Comparison of ENCODE assay signal across 9 cellular contexts in the genomic region with DNA sequence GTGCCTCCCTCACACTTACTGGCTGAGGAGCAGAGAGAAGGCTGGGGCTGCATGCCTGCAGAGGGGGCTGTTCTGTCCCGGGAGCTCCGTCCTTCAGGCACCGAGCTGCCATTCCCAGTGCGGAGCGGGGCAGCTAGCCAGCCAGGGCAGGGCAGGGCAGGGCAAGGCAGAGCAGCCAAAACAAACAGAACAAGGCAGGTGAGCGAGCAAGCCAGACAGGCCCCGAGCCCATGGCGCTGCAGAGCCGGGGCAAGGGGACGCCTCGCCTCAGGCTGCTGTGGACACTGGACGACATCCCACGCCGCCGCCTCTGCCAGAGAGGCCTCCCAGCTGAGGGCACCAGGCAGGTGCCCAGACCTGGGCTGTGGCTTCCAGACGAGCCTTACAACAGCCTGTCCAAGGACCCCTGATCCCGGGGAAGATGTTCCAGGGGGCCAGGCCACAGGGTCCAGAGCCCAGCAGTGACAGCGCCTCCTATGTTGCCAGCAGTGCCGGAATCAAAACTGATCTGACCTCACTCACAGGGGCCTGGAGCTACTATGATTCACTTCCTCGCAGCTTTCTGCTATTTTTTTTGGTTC. TPM values are rescaled to one million over a fixed set of nuclear protein-coding genes. Genes with fewer than 3 reads are reported as not detected.
DNase-seq lines count a peak whose midpoint lies in the region; ATAC-seq and TF ChIP-seq lines count a peak whose summit lies in the region.
"Had no signal": no experiment of that assay in that cellular context is flagged by ENCODE, and none has a peak within 500 bp of the region (broad histone marks: within the 10 kb centered on the region; RNA-seq: fewer than 3 reads in every experiment).

No MANE protein-coding gene starts in this region.

- peak; percentile 94 for ATAC-seq in PC-3
- no peak for ATAC-seq in GM18520 (IDR thresholded peaks at IDR 0.05; ENCODE audit: unreplicated experiment)
- ATAC-seq in activated naive CD8-positive, alpha-beta T cell treated with anti-CD3 and anti-CD28 coated beads, Interleukin-2, amount 50 U/mL, for 24 hours: no peak
- ATAC-seq in HG02623 (IDR thresholded peaks at IDR 0.05; ENCODE audit: unreplicated experiment): no peak

- H3K36me3 ChIP-seq in PC-3 (ENCODE audit: low read depth, low read length) (peaks cover 57% of the 10 kb centered on the region), liver (ENCODE audit: control insufficient read depth in 4 of 4, insufficient read depth in 3 of 4, low read depth in 1 of 4, low read length in 3 of 4) (peaks cover 0 to 5% (median 1%) of the 10 kb centered on the region in 4 donors), tibial artery (peaks cover 79 to 87% (median 80%) of the 10 kb centered on the region in 3 donors)

- no peaks in the 10 kb centered on the region for H3K27me3 ChIP-seq in PC-3 (ENCODE audit: low read length)
- no peaks in the 10 kb centered on the region for H3K27me3 ChIP-seq in dorsolateral prefrontal cortex
- H3K27me3 ChIP-seq in liver (ENCODE audit: control insufficient read depth in 4 of 4, insufficient read depth in 4 of 4, low read length in 3 of 4): no peaks in the 10 kb centered on the region
- H3K27me3 ChIP-seq in tibial artery: no peaks in the 10 kb centered on the region

- H3K4me1 Mint-ChIP-seq in activated naive CD8-positive, alpha-beta T cell treated with anti-CD3 and anti-CD28 coated beads, Interleukin-2, amount 50 U/mL, for 24 hours: no peaks in the 10 kb centered on the region

- H3K4me1 ChIP-seq in PC-3 (ENCODE audit: insufficient read depth, low read length): peaks cover 22% of the 10 kb centered on the region
- H3K4me1 ChIP-seq in liver (ENCODE audit: control insufficient read depth in 4 of 4, insufficient read depth in 4 of 4, low read length in 3 of 4): peaks cover 18 to 38% (median 35%) of the 10 kb centered on the region in 4 donors
- H3K4me1 ChIP-seq in tibial artery: peaks cover 0 to 13% (median 6%) of the 10 kb centered on the region in 4 donors

- H3K27ac ChIP-seq in PC-3 (ENCODE audit: low read length): peak overlapping the region; percentile 66
- peak overlapping the region in 45 of 59 donors; percentile 3 to 85 (median 49) for H3K27ac ChIP-seq in dorsolateral prefrontal cortex
- H3K27ac ChIP-seq in liver (ENCODE audit: low read depth in 1 of 2, low read length in 2 of 2): peak overlapping the region; percentile 56 to 81
- peak overlapping the region; percentile 56 to 62 for H3K27ac ChIP-seq in tibial artery

- no peak overlapping the region for H3K4me3 Mint-ChIP-seq in activated naive CD8-positive, alpha-beta T cell treated with anti-CD3 and anti-CD28 coated beads, Interleukin-2, amount 50 U/mL, for 24 hours

- H2AFZ ChIP-seq in PC-3 (ENCODE audit: low read length): peak overlapping the region; percentile 22

- no peak overlapping the region for H3K27ac Mint-ChIP-seq in activated naive CD8-positive, alpha-beta T cell treated with anti-CD3 and anti-CD28 coated beads, Interleukin-2, amount 50 U/mL, for 24 hours

- TF ChIP-seq RAD21 in liver (IDR thresholded peaks at IDR 0.05): peak; percentile 44 to 59

- no peaks in the 10 kb centered on the region for H3K9me3 Mint-ChIP-seq in activated naive CD8-positive, alpha-beta T cell treated with anti-CD3 and anti-CD28 coated beads, Interleukin-2, amount 50 U/mL, for 24 hours

- H3K27me3 Mint-ChIP-seq in activated naive CD8-positive, alpha-beta T cell treated with anti-CD3 and anti-CD28 coated beads, Interleukin-2, amount 50 U/mL, for 24 hours: no peaks in the 10 kb centered on the region

- H3K36me3 Mint-ChIP-seq in activated naive CD8-positive, alpha-beta T cell treated with anti-CD3 and anti-CD28 coated beads, Interleukin-2, amount 50 U/mL, for 24 hours (ENCODE audit: low read depth): peaks cover 1% of the 10 kb centered on the region

- DNase-seq in PC-3 (peak; percentile 97), dorsolateral prefrontal cortex (no peak), tibial artery (no peak)
- no peak for DNase-seq in activated naive CD8-positive, alpha-beta T cell treated with anti-CD3 and anti-CD28 coated beads, Interleukin-2, amount 50 U/mL, for 24 hours
- DNase-seq: activated CD4-positive, CD25-positive, alpha-beta regulatory T cell treated with anti-CD3 and anti-CD28 coated beads, Interleukin-2, amount 50 U/mL, for 72 hours; stimulated activated naive CD4-positive, alpha-beta T cell treated with Interleukin-2 at 50 U/mL for 16 hours had no signal

- H4K20me1 ChIP-seq in PC-3 (ENCODE audit: low read length): peaks cover 3% of the 10 kb centered on the region; the same call in 1 of the 2 replicates

- no peaks in the 10 kb centered on the region for H3K79me2 ChIP-seq in PC-3 (ENCODE audit: low read length)

- TF ChIP-seq CTCF in PC-3 (conservative IDR thresholded peaks at IDR 0.05; ENCODE audit: low read depth, low read length) (peak; percentile 89), dorsolateral prefrontal cortex (IDR thresholded peaks at IDR 0.05 in 54 of 56, conservative IDR thresholded peaks at IDR 0.05 in 2 of 56; ENCODE audit: low read depth in 1 of 56, partially characterized antibody in 56 of 56) (no peak), liver (IDR thresholded peaks at IDR 0.05; ENCODE audit: low read depth, low read length, missing input control) (no peak), tibial artery (IDR thresholded peaks at IDR 0.05) (no peak)

- peak overlapping the region; percentile 31 for H3K9ac ChIP-seq in PC-3 (ENCODE audit: low read length)
- H3K9ac ChIP-seq in liver (ENCODE audit: low read depth in 1 of 2, low read length in 2 of 2): no peak overlapping the region

- H3K4me2 ChIP-seq in PC-3 (ENCODE audit: low read length): peak overlapping the region; percentile 74

- no TSS peak for BruUV-seq in PC-3 (replicated peaks; lab: Mats Ljungman, UMichigan)

- intact Hi-C loops in PC-3 (cut with micrococcal nuclease): loop anchor here (2.0 kb wide), 2 partner anchors 29 to 59 kb away; no protein-coding TSS in a partner anchor
- intact Hi-C loops in dorsolateral prefrontal cortex (cut with DNase I): no loop called here
- intact Hi-C loops in tibial artery (cut with DNase I; ENCODE audit: low total_unique reads): no loop called here

- CTCF ChIA-PET in PC-3 (lab: Charles Lee): interaction anchor here (0.6 to 3.2 kb wide), 24 partner anchors 8 to 357 kb away, joined by 3 to 32 read pairs (median 4); a partner anchor contains a TSS

- peak overlapping the region; percentile 33 for H3K4me3 ChIP-seq in PC-3 (ENCODE audit: low read length)
- H3K4me3 ChIP-seq in dorsolateral prefrontal cortex: no peak overlapping the region
- no peak overlapping the region for H3K4me3 ChIP-seq in liver (ENCODE audit: low read depth in 1 of 3, low read length in 3 of 3)
- H3K4me3 ChIP-seq in tibial artery: no peak overlapping the region

- POLR2A ChIA-PET in PC-3 (lab: Charles Lee; ENCODE audit: unreplicated experiment): interaction anchor here (0.5 to 1.1 kb wide), 9 partner anchors 21 to 461 kb away, joined by 3 to 5 read pairs (median 4); a partner anchor contains a TSS

- WGBS in liver: 29% methylated on average over 20 of the region's 20 CpGs

- H3K9me3 ChIP-seq in PC-3 (ENCODE audit: low read length): no peaks in the 10 kb centered on the region
- H3K9me3 ChIP-seq in liver (ENCODE audit: control insufficient read depth in 4 of 4, low read length in 3 of 4): no peaks in the 10 kb centered on the region
- no peaks in the 10 kb centered on the region for H3K9me3 ChIP-seq in tibial artery

- H3K9me2 ChIP-seq in PC-3 (replicated peaks; ENCODE audit: low read length): no peaks in the 10 kb centered on the region

- no peaks in the 10 kb centered on the region for H3F3A ChIP-seq in PC-3 (ENCODE audit: low read length, unreplicated experiment)

TF ChIP-seq in liver, 16 proteins besides CTCF, POLR2A, EP300 and RAD21 (continues in another document):
- TF ChIP-seq TAF1 (conservative IDR thresholded peaks at IDR 0.05): no peak
- TF ChIP-seq, protein P1, sequence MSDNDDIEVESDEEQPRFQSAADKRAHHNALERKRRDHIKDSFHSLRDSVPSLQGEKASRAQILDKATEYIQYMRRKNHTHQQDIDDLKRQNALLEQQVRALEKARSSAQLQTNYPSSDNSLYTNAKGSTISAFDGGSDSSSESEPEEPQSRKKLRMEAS (IDR thresholded peaks at IDR 0.05): no peak
- TF ChIP-seq RXRA (IDR thresholded peaks at IDR 0.05): peak; percentile 85 to 91
- TF ChIP-seq JUND (IDR thresholded peaks at IDR 0.05): peak in 1 of 2 donors; percentile 58
- peak; percentile 86 for TF ChIP-seq FOXA2 (IDR thresholded peaks at IDR 0.05)
- peak; percentile 90 for TF ChIP-seq SP1 (IDR thresholded peaks at IDR 0.05)
- TF ChIP-seq HNF4A (conservative IDR thresholded peaks at IDR 0.05): peak; percentile 81 to 90
- TF ChIP-seq EGR1 (IDR thresholded peaks at IDR 0.05; ENCODE audit: low read depth in 2 of 2): no peak
- TF ChIP-seq, protein P2, sequence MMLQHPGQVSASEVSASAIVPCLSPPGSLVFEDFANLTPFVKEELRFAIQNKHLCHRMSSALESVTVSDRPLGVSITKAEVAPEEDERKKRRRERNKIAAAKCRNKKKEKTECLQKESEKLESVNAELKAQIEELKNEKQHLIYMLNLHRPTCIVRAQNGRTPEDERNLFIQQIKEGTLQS (IDR thresholded peaks at IDR 0.05): no peak
- TF ChIP-seq YY1 (IDR thresholded peaks at IDR 0.05): peak; percentile 84
- TF ChIP-seq HNF4G (IDR thresholded peaks at IDR 0.05): no peak

RNA-seq across cellular contexts. Expression of a gene that starts 8.2 kb away (rescaled TPM):
- total RNA-seq in PC-3 (2014; rRNA removed) (53.0 and 89.9 TPM in 2 replicates), dorsolateral prefrontal cortex (10 to 100 TPM; 22.9 to 57.3 (median 34.5) TPM), liver (10 to 100 TPM; 11.4 to 14.0 TPM)
- 1 to 10 TPM; 6.5 to 7.6 TPM for polyA plus RNA-seq in liver

RNA-seq across cellular contexts. Expression of a gene that starts 34.2 kb away (rescaled TPM):
- 152 and 173 TPM in 2 replicates for total RNA-seq in PC-3 (2014; rRNA removed)
- 100 to 1,000 TPM in 114 of 120 experiments, 10 to 100 TPM in 6; 83.0 to 208 (median 131) TPM for total RNA-seq in dorsolateral prefrontal cortex
- 10 to 100 TPM; 35.3 to 66.2 TPM for total RNA-seq in liver
- 10 to 100 TPM; 33.3 to 53.4 TPM for polyA plus RNA-seq in liver

RNA-seq across cellular contexts. Expression of a gene that starts 37.8 kb away (rescaled TPM):
- total RNA-seq in PC-3 (2014; rRNA removed): 199 and 238 TPM in 2 replicates
- 10 to 100 TPM; 10.3 to 24.7 (median 16.6) TPM for total RNA-seq in dorsolateral prefrontal cortex
- total RNA-seq in liver: 10 to 100 TPM in 1 of 2 donors, 1 to 10 TPM in 1; 7.6 to 13.7 TPM
- 10 to 100 TPM; 32.5 to 47.4 TPM for polyA plus RNA-seq in liver

RNA-seq across cellular contexts. Expression of a gene that starts 54.8 kb away (rescaled TPM):
- total RNA-seq in PC-3 (2014; rRNA removed): 170 and 179 TPM in 2 replicates
- total RNA-seq in dorsolateral prefrontal cortex: 100 to 1,000 TPM; 132 to 380 (median 250) TPM
- 10 to 100 TPM in 1 of 2 donors, 1 to 10 TPM in 1; 9.3 to 18.3 TPM for total RNA-seq in liver
- polyA plus RNA-seq in liver: 10 to 100 TPM in 1 of 2 donors, 1 to 10 TPM in 1; 6.8 to 10.4 TPM
